13 cellular contexts compared by ENCODE assay signal in the genomic region with DNA sequence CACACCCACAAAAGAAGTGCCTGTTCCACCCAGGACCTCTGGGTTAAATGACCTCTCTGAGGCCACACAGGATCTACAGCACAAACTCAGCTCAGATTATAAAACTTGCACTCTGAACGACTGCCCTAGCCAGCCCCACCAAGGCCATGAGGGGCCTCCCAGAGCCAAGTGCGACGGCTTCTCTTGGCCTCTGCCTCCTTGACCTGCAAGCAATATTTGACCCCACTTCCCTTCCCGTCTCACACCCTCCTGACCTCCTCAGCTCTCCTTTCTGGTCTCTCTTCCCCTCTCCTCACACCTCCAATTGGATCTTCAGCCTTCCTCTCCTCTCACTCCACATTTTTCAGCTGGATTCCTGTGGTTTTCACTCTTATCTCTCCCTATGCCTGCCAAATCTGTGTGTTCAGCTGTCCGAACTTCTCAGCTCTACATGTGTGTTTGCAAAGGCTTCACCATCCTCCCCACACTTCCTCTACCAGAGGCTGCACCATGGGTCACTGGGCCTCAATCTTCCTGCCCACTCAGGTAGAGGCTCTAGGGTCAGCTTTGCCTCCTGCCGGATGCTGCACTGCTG. TPM values are rescaled to one million over a fixed set of nuclear protein-coding genes. Genes with fewer than 3 reads are reported as not detected.
DNase-seq lines count a peak whose midpoint lies in the region; ATAC-seq and TF ChIP-seq lines count a peak whose summit lies in the region.
"Had no signal": no experiment of that assay in that cellular context is flagged by ENCODE, and none has a peak within 500 bp of the region (broad histone marks: within the 10 kb centered on the region; RNA-seq: fewer than 3 reads in every experiment).

No MANE protein-coding gene starts in this region.

- H3K27me3 ChIP-seq in IMR-90 (ENCODE audit: control insufficient read depth, insufficient read depth, low read length) (peaks cover 22% of the 10 kb centered on the region), body of pancreas (no peaks in the 10 kb centered on the region), mesendoderm (ENCODE audit: insufficient read depth, low read length, poor library complexity) (no peaks in the 10 kb centered on the region), sigmoid colon (peaks cover 0 to 6% (median 0%) of the 10 kb centered on the region in 3 donors), ascending aorta (no peaks in the 10 kb centered on the region)

- intact Hi-C loops in IMR-90 (cut with micrococcal nuclease), result no loop called here
- intact Hi-C loops in body of pancreas (cut with DNase I), result no loop called here
- intact Hi-C loops in sigmoid colon (cut with DNase I), result no loop called here
- intact Hi-C loops in ascending aorta (cut with DNase I), result no loop called here

- H2AFZ ChIP-seq in IMR-90 (replicated peaks; ENCODE audit: low read length, poor library complexity), result peak overlapping the region; percentile 44

- no peak overlapping the region for H3K14ac ChIP-seq in IMR-90 (replicated peaks; ENCODE audit: low read depth, low read length)

- CTCF ChIA-PET in IMR-90 (lab: Yijun Ruan, JAX), result interaction anchor here (0.9 to 1.5 kb wide), 2 partner anchors 21 to 93 kb away, joined by 3 to 5 read pairs; no protein-coding TSS in a partner anchor

- H3K27ac ChIP-seq in IMR-90 (ENCODE audit: insufficient read depth, low read length), result peak overlapping the region; percentile 84; the same call in 1 of the 2 replicates
- H3K27ac ChIP-seq in body of pancreas, result peak overlapping the region in 2 of 4 donors; percentile 5 to 15
- no peak overlapping the region for H3K27ac ChIP-seq in mesendoderm (ENCODE audit: low read depth, low read length)
- no peak overlapping the region for H3K27ac ChIP-seq in sigmoid colon
- no peak overlapping the region for H3K27ac ChIP-seq in ascending aorta

- H3K18ac ChIP-seq in IMR-90 (ENCODE audit: low read depth, low read length) (peak overlapping the region; percentile 68), mesendoderm (ENCODE audit: low read length) (no peak overlapping the region)

- H3K79me2 ChIP-seq in mesendoderm (ENCODE audit: control insufficient read depth, insufficient read depth, low read length), result no peaks in the 10 kb centered on the region

- H3K4me3 ChIP-seq in IMR-90 (ENCODE audit: insufficient read depth, low read depth, low read length), result no peak overlapping the region
- H3K4me3 ChIP-seq in body of pancreas, result no peak overlapping the region
- H3K4me3 ChIP-seq in mesendoderm (ENCODE audit: low read length), result no peak overlapping the region
- H3K4me3 ChIP-seq in sigmoid colon, result no peak overlapping the region
- no peak overlapping the region for H3K4me3 ChIP-seq in ascending aorta
- H3K4me3 ChIP-seq: mucosa of descending colon had no signal

- DNase-seq in ACHN (peak; percentile 25), IMR-90 (peak; percentile 41), body of pancreas (peak in 2 of 4 donors; percentile 37 to 51), mesendoderm (peak; percentile 50), sigmoid colon (no peak), ascending aorta (ENCODE audit: low spot score in 2 of 2) (no peak), NCI-H748 treated with DMSO at 0.1 percent for 48 hours (lab: John Stamatoyannopoulos, UW) (no peak), NOMO-1 treated with dmso at 0.1 percent for 144 hours (lab: John Stamatoyannopoulos, UW; ENCODE audit: unreplicated experiment) (no peak)
- DNase-seq: activated CD4-positive, alpha-beta T cell treated with anti-CD3 and anti-CD28 coated beads for 4 hours; Calu3; immature natural killer cell; mucosa of descending colon; SHP77 treated with DMSO at 0.1 percent for 48 hours had no signal

- ATAC-seq in IMR-90 (ENCODE audit: low read depth) (peak; percentile 76), body of pancreas (peak; percentile 47)
- ATAC-seq: mucosa of descending colon had no signal

- H4K8ac ChIP-seq in IMR-90 (ENCODE audit: low read depth in 2 of 2, low read length in 2 of 2) (peak overlapping the region in 1 of 2 experiments; percentile 23; a peak in 2 of 4 replicates), mesendoderm (ENCODE audit: low read depth, low read length) (no peak overlapping the region)

- peak overlapping the region; percentile 56 for H2AK9ac ChIP-seq in IMR-90 (replicated peaks; ENCODE audit: low read depth, low read length, poor library complexity)

- peak overlapping the region; percentile 4; the same call in 1 of the 2 replicates for H3K9ac ChIP-seq in IMR-90 (ENCODE audit: low read depth, low read length)
- no peak overlapping the region for H3K9ac ChIP-seq in mesendoderm (ENCODE audit: low read length)

- H3K4me1 ChIP-seq in IMR-90 (ENCODE audit: control insufficient read depth, insufficient read depth, low read length) (peaks cover 18% of the 10 kb centered on the region), body of pancreas (peaks cover 30% of the 10 kb centered on the region), mesendoderm (ENCODE audit: control insufficient read depth, low read depth, low read length) (peaks cover 2% of the 10 kb centered on the region), sigmoid colon (no peaks in the 10 kb centered on the region), ascending aorta (no peaks in the 10 kb centered on the region)

- H2BK20ac ChIP-seq in IMR-90 (ENCODE audit: low read depth, low read length), result peak overlapping the region; percentile 80

- in situ Hi-C loops in ACHN (cut with HindIII; ENCODE audit: low pct_ligation_motif_present, low pct_unique_long_range_greater_than_20kb, low sequenced_read_pairs), result no loop called here
- in situ Hi-C loops in IMR-90 (cut with MboI; ENCODE audit: low sequenced_read_pairs), result no loop called here

- POLR2A ChIA-PET in IMR-90 (lab: Charles Lee; ENCODE audit: unreplicated experiment), result interaction anchor here (0.9 kb wide), 1 partner anchor 11 kb away, joined by 4 read pairs; no protein-coding TSS in a partner anchor

- no TSS peak for BruUV-seq in IMR-90 (replicated peaks; lab: Mats Ljungman, UMichigan)

- 31% methylated on average over 4 of the region's 6 CpGs; no CpG with 5 or more reads in 1 of the 2 experiments for WGBS in IMR-90 (ENCODE audit: extremely low coverage in 2 of 2, insufficient read length in 1 of 2), 2 experiments
- WGBS in body of pancreas, 2 donors, result 29 to 32% methylated on average over 6 of the region's 6 CpGs
- no CpG with 5 or more reads among the region's 6 CpGs for WGBS in mesendoderm (ENCODE audit: extremely low coverage, insufficient coverage, low lambda C conversion rate)
- WGBS in sigmoid colon, 2 donors, result 64 to 67% methylated on average over 6 of the region's 6 CpGs

- H2BK120ac ChIP-seq in IMR-90 (ENCODE audit: low read depth, low read length) (peak overlapping the region; percentile 59; the same call in 1 of the 2 replicates), mesendoderm (ENCODE audit: low read depth, low read length) (no peak overlapping the region)

- no peaks in the 10 kb centered on the region for H3K79me1 ChIP-seq in IMR-90 (ENCODE audit: low read depth in 1 of 2, low read length in 2 of 2)
- no peaks in the 10 kb centered on the region for H3K79me1 ChIP-seq in mesendoderm (ENCODE audit: low read length)

- H4K20me1 ChIP-seq in IMR-90 (ENCODE audit: insufficient read depth, low read length), result no peaks in the 10 kb centered on the region

- peak overlapping the region; percentile 67 for H3K4me2 ChIP-seq in IMR-90 (ENCODE audit: low read depth, low read length)
- H3K4me2 ChIP-seq in mesendoderm (ENCODE audit: low read length), result no peak overlapping the region

- H3K36me3 ChIP-seq in IMR-90 (ENCODE audit: control insufficient read depth, insufficient read depth, low read length) (no peaks in the 10 kb centered on the region), body of pancreas (replicated peaks in 1 of 2; ENCODE audit: insufficient read depth in 1 of 2, low read depth in 2 of 2) (no peaks in the 10 kb centered on the region), mesendoderm (ENCODE audit: control insufficient read depth, insufficient read depth, low read length) (no peaks in the 10 kb centered on the region), sigmoid colon (no peaks in the 10 kb centered on the region), ascending aorta (no peaks in the 10 kb centered on the region)

- peak overlapping the region; percentile 68 for H3K4ac ChIP-seq in IMR-90 (ENCODE audit: low read depth, low read length)
- no peak overlapping the region for H3K4ac ChIP-seq in mesendoderm (ENCODE audit: low read depth, low read length)

- H2BK15ac ChIP-seq in IMR-90 (ENCODE audit: low read depth, low read length), result no peak overlapping the region; the same call in 2 of the 3 replicates
- H2BK15ac ChIP-seq in mesendoderm (replicated peaks; ENCODE audit: low read depth), result no peak overlapping the region

- H2BK5ac ChIP-seq in IMR-90 (ENCODE audit: low read depth, low read length, poor library complexity, severe bottlenecking) (peak overlapping the region; percentile 14), mesendoderm (ENCODE audit: low read length) (no peak overlapping the region)

- peak overlapping the region; percentile 82 for H3K23ac ChIP-seq in IMR-90 (ENCODE audit: low read depth, low read length)
- H3K23ac ChIP-seq in mesendoderm (ENCODE audit: low read length), result no peak overlapping the region

- H3K56ac ChIP-seq in IMR-90 (ENCODE audit: extremely low read depth, insufficient read depth, low read length) (peak overlapping the region; percentile 16; the same call in 1 of the 2 replicates), mesendoderm (ENCODE audit: low read length) (no peak overlapping the region)

- dilution Hi-C loops in IMR-90 (cut with HindIII; ENCODE audit: low sequenced_read_pairs, unreplicated experiment), result no loop called here

- TF ChIP-seq CTCF in IMR-90 (conservative IDR thresholded peaks at IDR 0.05; ENCODE audit: low read depth, low read length), result no peak
- no peak for TF ChIP-seq CTCF in body of pancreas (IDR thresholded peaks at IDR 0.05)
- no peak for TF ChIP-seq CTCF in sigmoid colon (IDR thresholded peaks at IDR 0.05)
- no peak for TF ChIP-seq CTCF in ascending aorta (IDR thresholded peaks at IDR 0.05)

- H4K91ac ChIP-seq in IMR-90 (ENCODE audit: insufficient read depth, low read depth, low read length), result peak overlapping the region; percentile 74

- no peak for TF ChIP-seq EP300 in sigmoid colon (IDR thresholded peaks at IDR 0.05)

- H4K5ac ChIP-seq in IMR-90 (ENCODE audit: low read depth, low read length) (peak overlapping the region; percentile 14; the same call in 1 of the 2 replicates), mesendoderm (ENCODE audit: low read length) (no peak overlapping the region)

- H3K9me3 ChIP-seq in IMR-90 (ENCODE audit: control insufficient read depth, insufficient read depth, low read length), result no peaks in the 10 kb centered on the region
- no peaks in the 10 kb centered on the region for H3K9me3 ChIP-seq in body of pancreas
- H3K9me3 ChIP-seq in sigmoid colon, result no peaks in the 10 kb centered on the region
- no peaks in the 10 kb centered on the region for H3K9me3 ChIP-seq in ascending aorta
- H3K9me3 ChIP-seq: mucosa of descending colon had no signal

- H3K9me1 ChIP-seq in IMR-90 (ENCODE audit: insufficient read depth, low read length), result no peaks in the 10 kb centered on the region

- H2AK5ac ChIP-seq in IMR-90 (ENCODE audit: low read depth, low read length) (no peak overlapping the region), mesendoderm (ENCODE audit: low read length) (no peak overlapping the region)

- TF ChIP-seq POLR2A in IMR-90 (IDR thresholded peaks at IDR 0.05; ENCODE audit: low read depth, low read length), result no peak
- no peak for TF ChIP-seq POLR2A in body of pancreas (IDR thresholded peaks at IDR 0.05)
- TF ChIP-seq POLR2A in sigmoid colon (IDR thresholded peaks at IDR 0.05), result no peak

- no peak for TF ChIP-seq RAD21 in IMR-90 (IDR thresholded peaks at IDR 0.05; ENCODE audit: low read length)

RNA-seq across cellular contexts. Expression of gene STEAP3, which starts 25.3 kb away (rescaled TPM):
- total RNA-seq in IMR-90 (2012; rRNA removed) (18.9 and 19.4 TPM in 2 replicates), body of pancreas (10 to 100 TPM; 18.9 to 25.4 TPM), sigmoid colon (1 to 10 TPM; 1.5 to 6.9 (median 3.3) TPM), ascending aorta (34.5 TPM)
- polyA plus RNA-seq in IMR-90 (2012; rRNA removed) (43.9 and 46.6 TPM in 2 replicates), sigmoid colon (10 to 100 TPM in 1 of 3 donors, 1 to 10 TPM in 2; 1.4 to 16.4 (median 1.8) TPM)
- polyA plus RNA-seq in IMR-90 (2012; cell fraction: cytosol; rRNA removed), result 19.1 and 50.3 TPM in 2 replicates
- polyA plus RNA-seq in IMR-90 (2012; cell fraction: nucleus; rRNA removed; ENCODE audit: low replicate concordance), result 35.5 and 93.9 TPM in 2 replicates
- 13.7 TPM for polyA plus RNA-seq in mesendoderm (2013, experiment 1 of 2)
- polyA plus RNA-seq in mesendoderm (2013, experiment 2 of 2), result 12.8 TPM

RNA-seq across cellular contexts. Expression of gene C1QL2, which starts 39.8 kb away (rescaled TPM):
- total RNA-seq in IMR-90 (2012; rRNA removed) (not detected in 2 replicates), body of pancreas (1 to 10 TPM in 1 of 2 donors, not detected in 1; 1.0 TPM), sigmoid colon (not detected), ascending aorta (11.6 TPM)
- polyA plus RNA-seq in IMR-90 (2012; rRNA removed) (not detected in 2 replicates), sigmoid colon (not detected)
- not detected in 2 replicates for polyA plus RNA-seq in IMR-90 (2012; cell fraction: cytosol; rRNA removed)
- not detected in 2 replicates for polyA plus RNA-seq in IMR-90 (2012; cell fraction: nucleus; rRNA removed; ENCODE audit: low replicate concordance)
- polyA plus RNA-seq in mesendoderm (2013, experiment 1 of 2), result 0.22 TPM
- polyA plus RNA-seq in mesendoderm (2013, experiment 2 of 2), result 0.21 TPM
- total RNA-seq: Calu3, mucosa of descending colon had no signal
- polyA plus RNA-seq: immature natural killer cell had no signal

Comparison
In these comparisons a context has a peak if more than half of its experiments do, and no peak if none do; other contexts are left out.
1. DNase-seq: peak in ACHN (single experiment), IMR-90 (single experiment) and mesendoderm (single experiment); none in sigmoid colon (single experiment), ascending aorta (0 of 2), NCI-H748 treated with DMSO at 0.1 percent for 48 hours (single experiment) and NOMO-1 treated with dmso at 0.1 percent for 144 hours (single experiment).